10 cellular contexts compared by ENCODE assay signal in the genomic region with DNA sequence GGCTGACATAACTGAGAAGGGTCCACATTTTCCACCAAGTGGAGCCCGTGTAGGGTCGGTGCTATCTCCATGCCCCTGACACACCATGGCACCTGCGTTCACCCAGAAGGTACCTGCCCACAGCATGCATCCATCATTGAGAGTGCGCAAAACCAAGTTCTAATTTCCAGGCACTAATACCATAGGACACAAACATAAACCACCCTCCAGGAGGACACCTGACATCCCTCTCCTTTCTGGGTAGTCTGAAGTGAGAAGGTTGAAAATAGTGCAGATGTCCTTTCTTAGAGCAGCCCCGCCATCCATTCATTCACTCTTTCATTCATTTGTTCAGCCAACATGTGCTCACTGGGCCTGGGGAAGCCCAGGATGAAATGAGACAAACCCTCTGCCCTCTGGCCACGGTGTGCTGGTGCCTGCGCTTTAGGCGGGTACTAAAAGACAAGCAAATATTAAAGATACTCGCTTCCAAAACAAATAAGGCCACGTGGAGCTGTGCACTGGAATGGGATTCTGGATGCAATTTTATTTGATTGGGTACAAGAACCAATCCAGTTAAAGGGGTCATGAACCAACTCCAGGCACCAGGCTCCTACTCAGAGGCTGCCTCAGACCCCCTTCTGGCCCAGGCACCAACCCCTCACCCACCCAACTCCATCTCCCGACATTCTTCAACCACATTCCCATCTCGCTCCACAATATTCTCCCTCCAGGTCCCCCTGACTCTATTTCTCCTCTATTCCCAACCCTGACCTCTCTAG. TPM values are rescaled to one million over a fixed set of nuclear protein-coding genes. Genes with fewer than 3 reads are reported as not detected.
DNase-seq lines count a peak whose midpoint lies in the region; ATAC-seq and TF ChIP-seq lines count a peak whose summit lies in the region.
"Had no signal": no experiment of that assay in that cellular context is flagged by ENCODE, and none has a peak within 500 bp of the region (broad histone marks: within the 10 kb centered on the region; RNA-seq: fewer than 3 reads in every experiment).

No MANE protein-coding gene starts in this region.

- peak overlapping the region; percentile 78 for H3K4me3 Mint-ChIP-seq in CD4-positive, alpha-beta T cell

- POLR2A ChIA-PET in CD4-positive, alpha-beta T cell (lab: Charles Lee) = no interaction called here

- DNase-seq in CD4-positive, alpha-beta T cell = no peak
- DNase-seq in NT2/D1 (ENCODE audit: low read depth, low spot score) = no peak
- no peak for DNase-seq in epithelial cell of esophagus (ENCODE audit: low read depth)
- DNase-seq in ovary = no peak
- no peak for DNase-seq in middle frontal gyrus (ENCODE audit: extremely low spot score, low spot score)
- DNase-seq in activated CD8-positive, alpha-beta memory T cell treated with anti-CD3 and anti-CD28 coated beads, Interleukin-2, amount 50 U/mL, for 4 hours = no peak
- DNase-seq in DMS 273 treated with DMSO at 0.1 percent for 48 hours (lab: John Stamatoyannopoulos, UW) = no peak
- DNase-seq: caudate nucleus, NCI-H2029 treated with DMSO at 0.1 percent for 48 hours had no signal

- no peak for TF ChIP-seq CTCF in CD4-positive, alpha-beta T cell (IDR thresholded peaks at IDR 0.05)
- TF ChIP-seq CTCF in epithelial cell of esophagus (IDR thresholded peaks at IDR 0.05; ENCODE audit: insufficient read depth, low read depth, low read length, missing control alignments) (no peak), ovary (IDR thresholded peaks at IDR 0.05) (no peak)

- no peak for TF ChIP-seq POLR2A in ovary (IDR thresholded peaks at IDR 0.05)

- ATAC-seq in CD4-positive, alpha-beta T cell (ENCODE audit: poor library complexity) = no peak
- no peak for ATAC-seq in HG02571 (IDR thresholded peaks at IDR 0.05; ENCODE audit: unreplicated experiment)

- intact Hi-C loops in CD4-positive, alpha-beta T cell (cut with DNase I, micrococcal nuclease) = no loop called here
- intact Hi-C loops in ovary (cut with DNase I) = loop anchor here in 1 of 4 donors (10.0 kb wide), 1 partner anchor 840 kb away; no protein-coding TSS in a partner anchor

- H3K9ac ChIP-seq in NT2/D1 (ENCODE audit: insufficient read length, low read depth) = peak overlapping the region; percentile 77

- no peak for TF ChIP-seq EP300 in ovary (IDR thresholded peaks at IDR 0.05)

- H3K36me3 Mint-ChIP-seq in CD4-positive, alpha-beta T cell (ENCODE audit: low read depth) = no peaks in the 10 kb centered on the region

- no peaks in the 10 kb centered on the region for H3K9me3 Mint-ChIP-seq in CD4-positive, alpha-beta T cell

- peaks cover 6% of the 10 kb centered on the region for H3K4me1 ChIP-seq in NT2/D1 (ENCODE audit: insufficient read depth, insufficient read length)
- peaks cover 10% of the 10 kb centered on the region for H3K4me1 ChIP-seq in ovary (ENCODE audit: insufficient read depth)

- H3K36me3 ChIP-seq in NT2/D1 (ENCODE audit: insufficient read depth, insufficient read length, low read length) (no peaks in the 10 kb centered on the region), ovary (no peaks in the 10 kb centered on the region)

- peaks cover 11% of the 10 kb centered on the region for H3K27me3 Mint-ChIP-seq in CD4-positive, alpha-beta T cell

- CTCF ChIA-PET in CD4-positive, alpha-beta T cell (lab: Charles Lee) = no interaction called here

- WGBS in ovary, 3 donors = 40 to 55% (median 42%) methylated on average over 12 of the region's 12 CpGs

- H3K4me3 ChIP-seq in NT2/D1 (ENCODE audit: insufficient read length, low read depth) (peak overlapping the region; percentile 64), epithelial cell of esophagus (ENCODE audit: low read length) (peak overlapping the region; percentile 55), ovary (peak overlapping the region; percentile 81)

- H3K27me3 ChIP-seq in CD4-positive, alpha-beta T cell (ENCODE audit: control insufficient read depth, insufficient read depth, low read length) = peaks cover 5% of the 10 kb centered on the region
- H3K27me3 ChIP-seq in NT2/D1 (ENCODE audit: insufficient read depth, insufficient read length) = peaks cover 18% of the 10 kb centered on the region
- H3K27me3 ChIP-seq in ovary = no peaks in the 10 kb centered on the region

- H3K9me3 ChIP-seq in CD4-positive, alpha-beta T cell (ENCODE audit: control insufficient read depth, low read length) = no peaks in the 10 kb centered on the region
- no peaks in the 10 kb centered on the region for H3K9me3 ChIP-seq in NT2/D1 (ENCODE audit: insufficient read depth, low read length)
- no peaks in the 10 kb centered on the region for H3K9me3 ChIP-seq in ovary

- no peak overlapping the region for H3K27ac Mint-ChIP-seq in CD4-positive, alpha-beta T cell

- peaks cover 5% of the 10 kb centered on the region for H3K4me1 Mint-ChIP-seq in CD4-positive, alpha-beta T cell (ENCODE audit: low read depth)

- H3K27ac ChIP-seq in CD4-positive, alpha-beta T cell (ENCODE audit: low read depth, low read length) = no peak overlapping the region
- H3K27ac ChIP-seq in ovary = no peak overlapping the region

RNA-seq across cellular contexts. Expression of a gene that starts 1.2 kb away (rescaled TPM):
- total RNA-seq in CD4-positive, alpha-beta T cell = 1 to 10 TPM; 1.2 to 1.3 TPM
- 10 to 100 TPM; 18.2 to 39.5 (median 34.6) TPM for total RNA-seq in ovary
- 10 to 100 TPM; 24.3 to 31.3 TPM for polyA plus RNA-seq in ovary

Comparison
In these comparisons a context has a peak if more than half of its experiments do, and no peak if none do; other contexts are left out.
1. RNA of a gene that starts 1.2 kb away (total RNA-seq): 18.2 to 39.5 TPM in ovary; 1.2 to 1.3 TPM in CD4-positive, alpha-beta T cell; every median in the first group is over 4 times any median in the second.
2. Peak in every context shown above with its lines, with median percentiles within 50 percentile points of each other: H3K4me3 ChIP-seq.